Comparison of ENCODE assay signal across 8 cellular contexts in genomic region chr1:54273837-54274192, GRCh38.
A peak's percentile ranks its signal among the peaks of the same experiment; 100 is the strongest.
DNase-seq lines count a peak whose midpoint lies in the region; ATAC-seq and TF ChIP-seq lines count a peak whose summit lies in the region.

No MANE protein-coding gene starts in this region.

- no peaks in the 10 kb centered on the region for H3K79me2 ChIP-seq in trophoblast cell (ENCODE audit: control insufficient read depth, insufficient read depth, low read length, poor library complexity)

- no peak overlapping the region for H4K8ac ChIP-seq in trophoblast cell (ENCODE audit: low read depth, low read length)

- no peak overlapping the region for H3K9ac ChIP-seq in trophoblast cell (ENCODE audit: low read length)

- H3K27ac ChIP-seq in Peyer's patch (peak overlapping the region; percentile 67 to 86 (median 78)), trophoblast cell (ENCODE audit: low read depth, low read length) (no peak overlapping the region)

- POLR2A ChIA-PET in activated CD4-positive, alpha-beta T cell treated with anti-CD3 and anti-CD28 coated beads for 36 hours (lab: Charles Lee): no interaction called here

- H2AFZ ChIP-seq in trophoblast cell (ENCODE audit: insufficient read depth, low read length, poor library complexity): no peak overlapping the region

- no peak overlapping the region for H2BK5ac ChIP-seq in trophoblast cell (ENCODE audit: low read depth, low read length, poor library complexity)

- no peak overlapping the region for H2AK5ac ChIP-seq in trophoblast cell (ENCODE audit: low read length)

- H3K27ac Mint-ChIP-seq in glutamatergic neuron (ENCODE audit: unreplicated experiment): peak overlapping the region; percentile 99
- H3K27ac Mint-ChIP-seq in activated CD4-positive, alpha-beta T cell treated with anti-CD3 and anti-CD28 coated beads for 36 hours: no peak overlapping the region

- H2BK120ac ChIP-seq in trophoblast cell (ENCODE audit: insufficient read depth, low read length, poor library complexity): no peak overlapping the region

- H3K4me3 ChIP-seq in Peyer's patch (no peak overlapping the region), trophoblast cell (ENCODE audit: low read depth, low read length) (no peak overlapping the region)

- no peaks in the 10 kb centered on the region for H3K27me3 ChIP-seq in Peyer's patch
- H3K27me3 ChIP-seq in trophoblast cell (ENCODE audit: insufficient read depth, low read length): no peaks in the 10 kb centered on the region

- no peak overlapping the region for H2BK12ac ChIP-seq in trophoblast cell (ENCODE audit: low read length)

- peak; percentile 57 for DNase-seq in Daoy (ENCODE audit: low read depth)
- DNase-seq in Peyer's patch: no peak
- peak; percentile 51 for DNase-seq in glutamatergic neuron
- DNase-seq in trophoblast cell: no peak
- DNase-seq in islet precursor cell: no peak
- DNase-seq in activated naive CD4-positive, alpha-beta T cell (lab: John Stamatoyannopoulos, UW): no peak
- no peak for DNase-seq in activated CD4-positive, alpha-beta T cell treated with anti-CD3 and anti-CD28 coated beads for 36 hours

- peaks cover 5% of the 10 kb centered on the region for H3K79me1 ChIP-seq in trophoblast cell (ENCODE audit: low read length)

- H3K9me3 Mint-ChIP-seq in glutamatergic neuron (ENCODE audit: unreplicated experiment): peaks cover 78% of the 10 kb centered on the region
- H3K9me3 Mint-ChIP-seq in activated CD4-positive, alpha-beta T cell treated with anti-CD3 and anti-CD28 coated beads for 36 hours (ENCODE audit: low read depth): no peaks in the 10 kb centered on the region

- peak overlapping the region; percentile 5 for H3K18ac ChIP-seq in trophoblast cell (ENCODE audit: low read length)

- intact Hi-C loops in activated CD4-positive, alpha-beta T cell treated with anti-CD3 and anti-CD28 coated beads for 36 hours (cut with DNase I, micrococcal nuclease): no loop called here

- peaks cover 8% of the 10 kb centered on the region for H3K36me3 Mint-ChIP-seq in glutamatergic neuron (ENCODE audit: unreplicated experiment)
- H3K36me3 Mint-ChIP-seq in activated CD4-positive, alpha-beta T cell treated with anti-CD3 and anti-CD28 coated beads for 36 hours (ENCODE audit: low read depth): peaks cover 4% of the 10 kb centered on the region

- H3K4me3 Mint-ChIP-seq in glutamatergic neuron (ENCODE audit: unreplicated experiment): peak overlapping the region; percentile 84
- H3K4me3 Mint-ChIP-seq in activated CD4-positive, alpha-beta T cell treated with anti-CD3 and anti-CD28 coated beads for 36 hours: no peak overlapping the region

- no peak overlapping the region for H4K91ac ChIP-seq in trophoblast cell (ENCODE audit: low read depth, low read length)

- H3K4me2 ChIP-seq in trophoblast cell (ENCODE audit: low read length): no peak overlapping the region

- H3K4me1 Mint-ChIP-seq in glutamatergic neuron (ENCODE audit: low read depth, unreplicated experiment): peaks cover 68% of the 10 kb centered on the region
- H3K4me1 Mint-ChIP-seq in activated CD4-positive, alpha-beta T cell treated with anti-CD3 and anti-CD28 coated beads for 36 hours: peaks cover 22% of the 10 kb centered on the region

- TF ChIP-seq POLR2A in Peyer's patch (IDR thresholded peaks at IDR 0.05): no peak

- no peak for TF ChIP-seq CTCF in Peyer's patch (IDR thresholded peaks at IDR 0.05)
- TF ChIP-seq CTCF in glutamatergic neuron (IDR thresholded peaks at IDR 0.05; ENCODE audit: partially characterized antibody, unreplicated experiment): no peak

- CTCF ChIA-PET in activated CD4-positive, alpha-beta T cell treated with anti-CD3 and anti-CD28 coated beads for 36 hours (lab: Charles Lee): no interaction called here

- H3K14ac ChIP-seq in trophoblast cell (ENCODE audit: low read length): no peak overlapping the region

- WGBS in trophoblast cell (ENCODE audit: extremely low coverage, insufficient coverage, insufficient read length): no CpG with 5 or more reads among the region's 4 CpGs

- H4K12ac ChIP-seq in trophoblast cell (ENCODE audit: low read depth, low read length): no peak overlapping the region

- no peak for ATAC-seq in HG03039 (IDR thresholded peaks at IDR 0.05; ENCODE audit: unreplicated experiment)
- no peak for ATAC-seq in activated CD4-positive, alpha-beta T cell treated with anti-CD3 and anti-CD28 coated beads for 36 hours

- H3K4me1 ChIP-seq in Peyer's patch (peaks cover 0 to 66% (median 21%) of the 10 kb centered on the region in 4 donors), trophoblast cell (ENCODE audit: control insufficient read depth in 1 of 2, insufficient read depth in 2 of 2, low read length in 2 of 2) (peaks cover 17 to 24% of the 10 kb centered on the region in 2 experiments)

- H3K36me3 ChIP-seq in Peyer's patch: peaks cover 0 to 6% (median 0%) of the 10 kb centered on the region in 3 donors
- peaks cover 14 to 17% of the 10 kb centered on the region in 2 experiments for H3K36me3 ChIP-seq in trophoblast cell (ENCODE audit: control insufficient read depth in 1 of 2, insufficient read depth in 2 of 2, low read length in 2 of 2)

- no peak overlapping the region for H3K4ac ChIP-seq in trophoblast cell (ENCODE audit: low read depth, low read length)

- H3K27me3 Mint-ChIP-seq in glutamatergic neuron (ENCODE audit: unreplicated experiment): peaks cover 55% of the 10 kb centered on the region
- no peaks in the 10 kb centered on the region for H3K27me3 Mint-ChIP-seq in activated CD4-positive, alpha-beta T cell treated with anti-CD3 and anti-CD28 coated beads for 36 hours

- no peaks in the 10 kb centered on the region for H3K9me3 ChIP-seq in Peyer's patch
- H3K9me3 ChIP-seq in trophoblast cell (ENCODE audit: insufficient read depth, low read depth, low read length): peaks cover 3% of the 10 kb centered on the region

- no peak overlapping the region for H3K23ac ChIP-seq in trophoblast cell (ENCODE audit: low read length)

Comparison
In these comparisons a context has a peak if more than half of its experiments do, and no peak if none do; other contexts are left out.
1. DNase-seq: peak in Daoy (single experiment) and glutamatergic neuron (single experiment); none in Peyer's patch (0 of 3), trophoblast cell (0 of 2), islet precursor cell (single experiment), activated naive CD4-positive, alpha-beta T cell (0 of 4) and activated CD4-positive, alpha-beta T cell treated with anti-CD3 and anti-CD28 coated beads for 36 hours (single experiment).